Comparison of ENCODE assay signal across 18 cellular contexts in genomic region chr3:134232976-134233375, GRCh38. TPM values are rescaled to one million over a fixed set of nuclear protein-coding genes. Genes with fewer than 3 reads are reported as not detected.
DNase-seq lines count a peak whose midpoint lies in the region; ATAC-seq, FAIRE-seq and TF ChIP-seq lines count a peak whose summit lies in the region.
"Had no signal": no experiment of that assay in that cellular context is flagged by ENCODE, and none has a peak within 500 bp of the region (broad histone marks: within the 10 kb centered on the region; RNA-seq: fewer than 3 reads in every experiment).

No MANE protein-coding gene starts in this region.

- TF ChIP-seq POLR2A in IMR-90 (IDR thresholded peaks at IDR 0.05; ENCODE audit: low read depth, low read length) (no peak), K562 (conservative IDR thresholded peaks at IDR 0.05) (no peak), gastrocnemius medialis (IDR thresholded peaks at IDR 0.05) (no peak), prostate gland (IDR thresholded peaks at IDR 0.05) (no peak)

- peaks cover 93% of the 10 kb centered on the region for H3K79me2 ChIP-seq in K562 (ENCODE audit: control insufficient read depth, insufficient read depth, low read length)

- no peak overlapping the region for H2BK120ac ChIP-seq in IMR-90 (ENCODE audit: low read depth, low read length)

- H3K4me2 ChIP-seq in IMR-90 (ENCODE audit: low read depth, low read length) (no peak overlapping the region), K562 (ENCODE audit: insufficient read depth, low read length) (no peak overlapping the region)
- H3K4me2 ChIP-seq: A549, GM23338 had no signal

- no peak overlapping the region for H2BK5ac ChIP-seq in IMR-90 (ENCODE audit: low read depth, low read length, poor library complexity, severe bottlenecking)

- intact Hi-C loops in IMR-90 (cut with micrococcal nuclease) (no loop called here), K562 (cut with micrococcal nuclease) (no loop called here), gastrocnemius medialis (cut with DNase I; ENCODE audit: low total_unique reads) (no loop called here), prostate gland (cut with DNase I) (no loop called here)

- H3K36me3 ChIP-seq in IMR-90 (ENCODE audit: control insufficient read depth, insufficient read depth, low read length), result no peaks in the 10 kb centered on the region
- H3K36me3 ChIP-seq in K562 (ENCODE audit: control insufficient read depth, insufficient read depth, low read length), result no peaks in the 10 kb centered on the region
- no peaks in the 10 kb centered on the region for H3K36me3 ChIP-seq in gastrocnemius medialis
- H3K36me3 ChIP-seq in prostate gland, result no peaks in the 10 kb centered on the region

- no peak overlapping the region for H4K5ac ChIP-seq in IMR-90 (ENCODE audit: low read depth, low read length)

- TF ChIP-seq CTCF in IMR-90 (conservative IDR thresholded peaks at IDR 0.05; ENCODE audit: low read depth, low read length) (no peak), K562 (IDR thresholded peaks at IDR 0.05 in 2 of 3, conservative IDR thresholded peaks at IDR 0.05 in 1 of 3; ENCODE audit: insufficient read depth in 2 of 3, low read depth in 1 of 3, low read length in 3 of 3) (no peak), gastrocnemius medialis (IDR thresholded peaks at IDR 0.05 in 4 of 5, conservative IDR thresholded peaks at IDR 0.05 in 1 of 5) (no peak), prostate gland (IDR thresholded peaks at IDR 0.05) (no peak)

- dilution Hi-C loops in IMR-90 (cut with HindIII; ENCODE audit: low sequenced_read_pairs, unreplicated experiment), result no loop called here

- CTCF ChIA-PET in IMR-90 (lab: Yijun Ruan, JAX), result no interaction called here
- CTCF ChIA-PET in K562 (lab: Yijun Ruan, JAX; ENCODE audit: low intra/inter-chr PET ratio), result no interaction called here

- H3K9me1 ChIP-seq in IMR-90 (ENCODE audit: insufficient read depth, low read length) (peaks cover 6% of the 10 kb centered on the region), K562 (ENCODE audit: control insufficient read depth, insufficient read depth, low read length) (no peaks in the 10 kb centered on the region)

- peaks cover 8% of the 10 kb centered on the region for H3K4me1 ChIP-seq in IMR-90 (ENCODE audit: control insufficient read depth, insufficient read depth, low read length)
- H3K4me1 ChIP-seq in K562 (replicated peaks in 1 of 2; ENCODE audit: control insufficient read depth in 2 of 2, insufficient read depth in 2 of 2, low read length in 2 of 2), result peaks cover 3 to 11% of the 10 kb centered on the region in 2 experiments; a peak in 3 of 5 replicates
- peaks cover 55 to 60% of the 10 kb centered on the region in 2 donors for H3K4me1 ChIP-seq in gastrocnemius medialis
- H3K4me1 ChIP-seq in prostate gland (replicated peaks), result no peaks in the 10 kb centered on the region

- no peak overlapping the region for H2BK20ac ChIP-seq in IMR-90 (ENCODE audit: low read depth, low read length)

- DNase-seq in NCI-H82 (lab: John Stamatoyannopoulos, UW) (peak; percentile 28), NCI-H82 treated with DMSO at 0.1 percent for 48 hours (lab: John Stamatoyannopoulos, UW; ENCODE audit: unreplicated experiment) (no peak), IMR-90 (no peak), K562 (ENCODE audit: extremely low read depth in 1 of 4, low spot score in 3 of 4) (no peak), gastrocnemius medialis (no peak), prostate gland (ENCODE audit: low spot score) (no peak)
- DNase-seq: Calu3; CD8-positive, alpha-beta T cell; DMS79 treated with DMSO at 0.1 percent for 48 hours; H7 had no signal

- H2AFZ ChIP-seq in IMR-90 (replicated peaks; ENCODE audit: low read length, poor library complexity) (no peak overlapping the region), K562 (ENCODE audit: low read depth, low read length) (no peak overlapping the region)
- H2AFZ ChIP-seq: GM23338 had no signal

- H3K9me3 ChIP-seq in IMR-90 (ENCODE audit: control insufficient read depth, insufficient read depth, low read length), result no peaks in the 10 kb centered on the region
- H3K9me3 ChIP-seq in K562 (replicated peaks; ENCODE audit: control insufficient read depth, insufficient read depth, low read depth, low read length), result no peaks in the 10 kb centered on the region
- H3K9me3 ChIP-seq in gastrocnemius medialis, result no peaks in the 10 kb centered on the region
- no peaks in the 10 kb centered on the region for H3K9me3 ChIP-seq in prostate gland
- H3K9me3 ChIP-seq: BLaER1 treated with 17β-estradiol and CSF1 and Interleukin-3, amounts not matched to agents 10 nM and 100 nM had no signal

- no TSS peak for BruUV-seq in IMR-90 (replicated peaks; lab: Mats Ljungman, UMichigan)
- BruUV-seq in K562 (replicated peaks; lab: Mats Ljungman, UMichigan), result no TSS peak

- no peak overlapping the region for H3K9ac ChIP-seq in IMR-90 (ENCODE audit: low read depth, low read length)
- H3K9ac ChIP-seq in K562 (ENCODE audit: insufficient read depth in 1 of 2, low read depth in 2 of 2, low read length in 2 of 2), result no peak overlapping the region
- H3K9ac ChIP-seq: BLaER1 treated with 17β-estradiol and CSF1 and Interleukin-3, amounts not matched to agents 10 nM and 100 nM had no signal

- no peak overlapping the region for H2BK15ac ChIP-seq in IMR-90 (ENCODE audit: low read depth, low read length)

- no peak overlapping the region for H4K91ac ChIP-seq in IMR-90 (ENCODE audit: insufficient read depth, low read depth, low read length)

- peaks cover 61% of the 10 kb centered on the region for H4K20me1 ChIP-seq in IMR-90 (ENCODE audit: insufficient read depth, low read length)
- peaks cover 4% of the 10 kb centered on the region for H4K20me1 ChIP-seq in K562 (replicated peaks; ENCODE audit: control insufficient read depth, insufficient read depth, low read length)

- no peak for TF ChIP-seq EP300 in K562 (IDR thresholded peaks at IDR 0.05; ENCODE audit: low read length)

- H4K8ac ChIP-seq in IMR-90 (ENCODE audit: low read depth in 2 of 2, low read length in 2 of 2), result no peak overlapping the region

- H3K27ac ChIP-seq in IMR-90 (ENCODE audit: insufficient read depth, low read length), result no peak overlapping the region
- no peak overlapping the region for H3K27ac ChIP-seq in K562 (ENCODE audit: extremely low read depth, low read depth, low read length)
- H3K27ac ChIP-seq in gastrocnemius medialis, result no peak overlapping the region
- H3K27ac ChIP-seq in prostate gland, result no peak overlapping the region
- H3K27ac ChIP-seq: 22Rv1; A549; BLaER1 treated with 17β-estradiol and CSF1 and Interleukin-3, amounts not matched to agents 10 nM and 100 nM had no signal

- H3K23ac ChIP-seq in IMR-90 (ENCODE audit: low read depth, low read length), result no peak overlapping the region

- POLR2A ChIA-PET in IMR-90 (lab: Charles Lee; ENCODE audit: unreplicated experiment), result no interaction called here
- POLR2A ChIA-PET in K562 (lab: Yijun Ruan, JAX), result no interaction called here

- H2AK9ac ChIP-seq in IMR-90 (replicated peaks; ENCODE audit: low read depth, low read length, poor library complexity), result no peak overlapping the region

- no peak overlapping the region for H3K14ac ChIP-seq in IMR-90 (replicated peaks; ENCODE audit: low read depth, low read length)

- in situ Hi-C loops in IMR-90 (cut with MboI; ENCODE audit: low sequenced_read_pairs), result no loop called here
- in situ Hi-C loops in K562 (cut with MboI), result no loop called here
- in situ Hi-C loops in gastrocnemius medialis (cut with MboI; ENCODE audit: low sequenced_read_pairs in 4 of 4), result no loop called here

- H3K18ac ChIP-seq in IMR-90 (ENCODE audit: low read depth, low read length), result no peak overlapping the region

- FAIRE-seq in K562 (lab: Jason Lieb, UNC), result peak; percentile 35
- FAIRE-seq: A549, GM12891, HepG2 had no signal

- no peak overlapping the region for H3K4ac ChIP-seq in IMR-90 (ENCODE audit: low read depth, low read length)

- peak overlapping the region; percentile 3; the same call in 1 of the 2 replicates for H2AK5ac ChIP-seq in IMR-90 (ENCODE audit: low read depth, low read length)

- peaks cover 22 to 59% of the 10 kb centered on the region in 2 experiments for H3K79me1 ChIP-seq in IMR-90 (ENCODE audit: low read depth in 1 of 2, low read length in 2 of 2)

- no peak overlapping the region for H3K56ac ChIP-seq in IMR-90 (ENCODE audit: extremely low read depth, insufficient read depth, low read length)

- H3K4me3 ChIP-seq in IMR-90 (ENCODE audit: insufficient read depth, low read depth, low read length) (no peak overlapping the region), K562 (no peak overlapping the region), gastrocnemius medialis (no peak overlapping the region), prostate gland (no peak overlapping the region)
- H3K4me3 ChIP-seq: A549; BLaER1 treated with 17β-estradiol and CSF1 and Interleukin-3, amounts not matched to agents 10 nM and 100 nM; GM23338 had no signal

- ATAC-seq in IMR-90 (ENCODE audit: low read depth) (no peak), K562 (peak; percentile 19; the same call in 1 of the 3 replicates), gastrocnemius medialis (no peak), GM18868 (IDR thresholded peaks at IDR 0.05; ENCODE audit: unreplicated experiment) (no peak)
- ATAC-seq: A549, GM23338, HCT116, HepG2 had no signal

- TF ChIP-seq RAD21 in IMR-90 (IDR thresholded peaks at IDR 0.05; ENCODE audit: low read length) (no peak), K562 (CRISPR knock-in tag; conservative IDR thresholded peaks at IDR 0.05 in 1 of 2, IDR thresholded peaks at IDR 0.05 in 1 of 2) (no peak)

- H3K27me3 ChIP-seq in IMR-90 (ENCODE audit: control insufficient read depth, insufficient read depth, low read length) (no peaks in the 10 kb centered on the region), K562 (ENCODE audit: control insufficient read depth in 2 of 2, insufficient read depth in 2 of 2, low read length in 2 of 2) (no peaks in the 10 kb centered on the region), gastrocnemius medialis (no peaks in the 10 kb centered on the region), prostate gland (replicated peaks; ENCODE audit: insufficient read depth) (no peaks in the 10 kb centered on the region)
- H3K27me3 ChIP-seq: BLaER1 treated with 17β-estradiol and CSF1 and Interleukin-3, amounts not matched to agents 10 nM and 100 nM had no signal

RNA-seq across cellular contexts. Expression of gene RYK, which starts 17.7 kb away (rescaled TPM):
- total RNA-seq in IMR-90 (2012; rRNA removed) (106 TPM in 2 replicates), K562 (2014; rRNA removed) (16.1 and 20.1 TPM in 2 replicates), K562 (2014; rRNA removed; fragmentation: Illumina TruSeq; extraction: Trizol) (22.3 and 24.5 TPM in 2 replicates), K562 (2015; rRNA removed; fragmentation: Illumina TruSeq; extraction: Trizol) (23.8 and 29.5 TPM in 2 replicates), K562 (2021) (13.2 and 13.8 TPM in 2 replicates), gastrocnemius medialis (10 to 100 TPM; 25.8 to 42.4 (median 35.0) TPM), prostate gland (10 to 100 TPM; 61.6 to 95.8 TPM)
- polyA plus RNA-seq in IMR-90 (2012; rRNA removed) (35.0 and 42.4 TPM in 2 replicates), K562 (2011; rRNA removed) (22.1 and 23.8 TPM in 2 replicates), K562 (2014; fragmentation: Illumina TruSeq; extraction: Trizol) (19.7 and 25.1 TPM in 2 replicates), K562 (2014; fragmentation: Nextera tagmentation; extraction: Ambion mirVana) (1 to 10 TPM; 4.2 to 4.9 TPM), K562 (2014; rRNA removed) (15.3 and 16.6 TPM in 2 replicates)
- polyA plus RNA-seq in IMR-90 (2012; cell fraction: cytosol; rRNA removed), result 12.1 and 16.0 TPM in 2 replicates
- polyA plus RNA-seq in IMR-90 (2012; cell fraction: nucleus; rRNA removed; ENCODE audit: low replicate concordance), result 16.5 and 76.9 TPM in 2 replicates
- total RNA-seq in K562 (2011; cell fraction: chromatin; rRNA removed; ENCODE audit: low replicate concordance), result 31.7 and 76.0 TPM in 2 replicates
- total RNA-seq in K562 (2011; cell fraction: nucleolus; rRNA removed), result 10.7 and 16.3 TPM in 2 replicates
- total RNA-seq in K562 (2011; cell fraction: nucleoplasm; rRNA removed), result 39.4 and 55.0 TPM in 2 replicates
- polyA plus RNA-seq in K562 (2011; cell fraction: cytosol; rRNA removed), result 7.5 and 12.4 TPM in 2 replicates
- polyA plus RNA-seq in K562 (2011; cell fraction: nucleus; rRNA removed), result 37.1 and 37.4 TPM in 2 replicates
- polyA plus RNA-seq in K562 (2012), result 9.5 and 12.1 TPM in 2 replicates
- polyA minus RNA-seq in K562 (2011; rRNA and poly(A)+ RNA removed), result 26.9 and 36.9 TPM in 2 replicates
- 6.3 and 7.3 TPM in 2 replicates for polyA minus RNA-seq in K562 (2011; cell fraction: cytosol; rRNA and poly(A)+ RNA removed)
- 24.6 and 36.5 TPM in 2 replicates for polyA minus RNA-seq in K562 (2011; cell fraction: nucleus; rRNA and poly(A)+ RNA removed)
